9 cellular contexts compared by ENCODE assay signal in genomic region chr6:140774080-140774505, GRCh38.
DNase-seq lines count a peak whose midpoint lies in the region; ATAC-seq and TF ChIP-seq lines count a peak whose summit lies in the region.
"Had no signal": no experiment of that assay in that cellular context is flagged by ENCODE, and none has a peak within 500 bp of the region (broad histone marks: within the 10 kb centered on the region; RNA-seq: fewer than 3 reads in every experiment).

No MANE protein-coding gene starts in this region.

- H4K20me1 ChIP-seq in SK-N-SH (ENCODE audit: insufficient read depth): no peaks in the 10 kb centered on the region

- H3K9ac ChIP-seq in SK-N-SH: no peak overlapping the region

- H3K27ac Mint-ChIP-seq in T-helper 17 cell: no peak overlapping the region
- H3K27ac Mint-ChIP-seq: IgD-negative memory B cell had no signal

- no peak for TF ChIP-seq RAD21 in SK-N-SH (IDR thresholded peaks at IDR 0.05; ENCODE audit: low read length)

- WGBS in SK-N-SH (ENCODE audit: low lambda C conversion rate): 5% methylated on average over 3 of the region's 3 CpGs

- peak overlapping the region; percentile 49 to 58; a peak in 3 of 4 replicates for H3K27ac ChIP-seq in SK-N-SH (ENCODE audit: low read depth in 2 of 2, low read length in 1 of 2)

- peak; percentile 100 for ATAC-seq in GM19328 (IDR thresholded peaks at IDR 0.05; ENCODE audit: unreplicated experiment)
- ATAC-seq in HG03159 (IDR thresholded peaks at IDR 0.05; ENCODE audit: unreplicated experiment): peak; percentile 100
- ATAC-seq in T-helper 17 cell: no peak

- H3K4me3 ChIP-seq in SK-N-SH (ENCODE audit: low read depth in 2 of 2, low read length in 1 of 2): peak overlapping the region in 1 of 2 experiments; percentile 2; a peak in 1 of 4 replicates

- no peaks in the 10 kb centered on the region for H3K27me3 Mint-ChIP-seq in T-helper 17 cell
- H3K27me3 Mint-ChIP-seq: IgD-negative memory B cell had no signal

- TF ChIP-seq CTCF in SK-N-SH (IDR thresholded peaks at IDR 0.05): no peak

- H2AFZ ChIP-seq in SK-N-SH (ENCODE audit: low read depth): 0 out of 2 replicates have a peak overlapping the region, but pooled peaks have one; percentile 1

- peak overlapping the region; percentile 65; the same call in 1 of the 2 replicates for H3K4me2 ChIP-seq in SK-N-SH

- CTCF ChIA-PET in SK-N-SH (lab: Yijun Ruan, JAX): no interaction called here

- H3F3A ChIP-seq in SK-N-SH (replicated peaks; ENCODE audit: insufficient read depth): peaks cover 23% of the 10 kb centered on the region

- no peaks in the 10 kb centered on the region for H3K9me2 ChIP-seq in SK-N-SH

- no peak overlapping the region for H3K4me3 Mint-ChIP-seq in T-helper 17 cell
- H3K4me3 Mint-ChIP-seq: IgD-negative memory B cell had no signal

- no peaks in the 10 kb centered on the region for H3K4me1 Mint-ChIP-seq in T-helper 17 cell
- H3K4me1 Mint-ChIP-seq: IgD-negative memory B cell had no signal

- H3K9me3 ChIP-seq in SK-N-SH (peaks cover 8% of the 10 kb centered on the region), T-helper 17 cell (ENCODE audit: control insufficient read depth, low read length, poor library complexity, severe bottlenecking) (no peaks in the 10 kb centered on the region)

- in situ Hi-C loops in Caki2 (cut with HindIII; ENCODE audit: low pct_unique_long_range_greater_than_20kb, low sequenced_read_pairs): no loop called here

- POLR2A ChIA-PET in SK-N-SH (lab: Yijun Ruan, JAX): no interaction called here

- TF ChIP-seq EP300 in SK-N-SH (IDR thresholded peaks at IDR 0.05; ENCODE audit: borderline replicate concordance in 1 of 2, low read depth in 1 of 2, low read length in 1 of 2): no peak

- no peaks in the 10 kb centered on the region for H3K27me3 ChIP-seq in SK-N-SH (ENCODE audit: insufficient read depth)

- no peaks in the 10 kb centered on the region for H3K36me3 Mint-ChIP-seq in T-helper 17 cell (ENCODE audit: low read depth)
- H3K36me3 Mint-ChIP-seq: IgD-negative memory B cell had no signal

- peak; percentile 60 for DNase-seq in Caki2 (ENCODE audit: low read depth)
- no peak for DNase-seq in SK-N-SH
- DNase-seq in iris pigment epithelial cell (ENCODE audit: low read depth): peak; percentile 93
- DNase-seq in T-helper 17 cell: no peak
- DNase-seq in stimulated activated CD4-positive, alpha-beta T cell treated with anti-CD3 and anti-CD28 coated beads, Interleukin-4, amount 100 ng/mL, for 1 hour: no peak
- no peak for DNase-seq in NCI-H1694 (lab: John Stamatoyannopoulos, UW)

- H3K36me3 ChIP-seq in SK-N-SH (replicated peaks in 1 of 2; ENCODE audit: control insufficient read depth in 1 of 2, insufficient read depth in 2 of 2, low read length in 1 of 2): peaks cover 0 to 11% of the 10 kb centered on the region in 2 experiments

- H3K4me1 ChIP-seq in SK-N-SH (ENCODE audit: control insufficient read depth in 1 of 2, insufficient read depth in 2 of 2, low read depth in 1 of 2, low read length in 1 of 2): no peaks in the 10 kb centered on the region; a peak in 2 of 4 replicates

- H3K79me2 ChIP-seq in SK-N-SH (ENCODE audit: insufficient read depth): no peaks in the 10 kb centered on the region

TF ChIP-seq in SK-N-SH, 30 proteins besides CTCF, POLR2A, EP300 and RAD21:
- TF ChIP-seq SMC3 (IDR thresholded peaks at IDR 0.05; ENCODE audit: low read depth, low read length) (no peak), MEF2A (IDR thresholded peaks at IDR 0.05; ENCODE audit: borderline replicate concordance, low read depth) (peak; percentile 51; the same call in 1 of the 2 replicates), NFIC (IDR thresholded peaks at IDR 0.05; ENCODE audit: borderline replicate concordance) (0 out of 2 replicates have a peak, but pooled peaks have one; percentile 19), PBX3 (IDR thresholded peaks at IDR 0.05) (peak; percentile 19; the same call in 1 of the 2 replicates), IRF3 (IDR thresholded peaks at IDR 0.05; ENCODE audit: low read depth, low read length) (no peak), JUND (IDR thresholded peaks at IDR 0.05) (peak; percentile 73), FOSL2 (IDR thresholded peaks at IDR 0.05; ENCODE audit: borderline replicate concordance, low read depth) (peak; percentile 87), TCF12 (IDR thresholded peaks at IDR 0.05) (peak; percentile 56)

Comparison
In these comparisons a context has a peak if more than half of its experiments do, and no peak if none do; other contexts are left out.
1. DNase-seq: peak in Caki2 (single experiment) and iris pigment epithelial cell (single experiment); none in SK-N-SH (single experiment), T-helper 17 cell (0 of 3), stimulated activated CD4-positive, alpha-beta T cell treated with anti-CD3 and anti-CD28 coated beads, Interleukin-4, amount 100 ng/mL, for 1 hour (single experiment) and NCI-H1694 (single experiment).